In the genomic region with DNA sequence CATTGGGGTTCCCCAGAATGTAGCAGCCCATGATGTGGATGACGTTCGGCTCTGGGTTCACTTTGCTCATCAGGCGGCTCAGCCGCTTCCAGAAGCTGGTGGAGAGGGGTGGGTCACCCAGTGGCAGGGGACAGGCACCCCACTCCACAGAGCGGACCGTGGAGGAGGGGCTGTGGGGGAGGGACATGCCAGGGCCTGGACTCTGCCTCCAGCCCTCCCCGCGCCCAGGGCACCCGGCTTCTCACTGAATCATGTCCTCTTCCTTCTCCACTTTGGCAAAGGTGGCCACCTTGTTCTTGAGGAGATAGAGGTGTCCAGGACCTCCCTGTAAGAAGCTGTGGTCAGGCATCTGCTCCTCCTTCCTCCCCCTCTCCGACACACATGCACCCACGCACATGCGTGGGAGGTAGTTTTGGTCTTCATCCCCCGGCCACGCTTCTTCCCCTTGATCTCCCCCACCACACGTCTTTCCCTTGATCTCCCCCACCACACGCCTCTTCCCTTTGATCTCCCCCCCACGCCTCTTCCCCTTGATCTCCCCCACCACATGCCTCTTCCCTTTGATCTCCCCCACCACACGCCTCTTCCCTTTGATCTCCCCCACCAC, we compare ENCODE assay signal across 11 cellular contexts. TPM values are rescaled to one million over a fixed set of nuclear protein-coding genes. Genes with fewer than 3 reads are reported as not detected.
A peak's percentile ranks its signal among the peaks of the same experiment; 100 is the strongest.
DNase-seq lines count a peak whose midpoint lies in the region; ATAC-seq and TF ChIP-seq lines count a peak whose summit lies in the region.
"Had no signal": no experiment of that assay in that cellular context is flagged by ENCODE, and none has a peak within 500 bp of the region (broad histone marks: within the 10 kb centered on the region; RNA-seq: fewer than 3 reads in every experiment).

No MANE protein-coding gene starts in this region.

- peaks cover 7% of the 10 kb centered on the region for H3K27me3 Mint-ChIP-seq in endothelial cell (ENCODE audit: unreplicated experiment)

- H3K4me1 Mint-ChIP-seq in endothelial cell (ENCODE audit: unreplicated experiment), result no peaks in the 10 kb centered on the region

- DNase-seq in left cardiac atrium, result peak; percentile 15
- no peak for DNase-seq in Right ventricle myocardium inferior (ENCODE audit: missing footprints)
- DNase-seq in RWPE1 (ENCODE audit: low spot score), result no peak
- peak; percentile 6 for DNase-seq in endothelial cell (ENCODE audit: low spot score)
- peak; percentile 43 for DNase-seq in stimulated activated naive CD8-positive, alpha-beta T cell treated with anti-CD3 and anti-CD28 coated beads, Interleukin-15, Interleukin-2, amounts not matched to agents 100 U/mL and 50 U/mL, for 24 hours
- no peak for DNase-seq in DMS153 (lab: John Stamatoyannopoulos, UW)
- DNase-seq: NCI-H2107 had no signal

- intact Hi-C loops in left cardiac atrium (cut with DNase I) (no loop called here), Right ventricle myocardium inferior (cut with DNase I) (no loop called here)

- no peaks in the 10 kb centered on the region for H3K9me3 Mint-ChIP-seq in endothelial cell (ENCODE audit: unreplicated experiment)

- H3K36me3 Mint-ChIP-seq in endothelial cell (ENCODE audit: low read depth, unreplicated experiment), result no peaks in the 10 kb centered on the region

- POLR2A ChIA-PET in RWPE1 (lab: Yijun Ruan, JAX; ENCODE audit: low non-redundant PET), result interaction anchor here (0.8 kb wide), 1 partner anchor 149 kb away, joined by 4 read pairs; no protein-coding TSS in a partner anchor

- ATAC-seq in left cardiac atrium, result no peak
- no peak for ATAC-seq in Right ventricle myocardium inferior
- no peak for ATAC-seq in stimulated activated naive CD8-positive, alpha-beta T cell treated with anti-CD3 and anti-CD28 coated beads, Interleukin-15, Interleukin-2, amounts not matched to agents 100 U/mL and 50 U/mL, for 24 hours
- ATAC-seq in GM18498 (IDR thresholded peaks at IDR 0.05; ENCODE audit: unreplicated experiment), result no peak
- ATAC-seq in HG02759 (IDR thresholded peaks at IDR 0.05; ENCODE audit: unreplicated experiment), result no peak
- ATAC-seq: left lobe of liver had no signal

- no peak overlapping the region for H3K4me3 Mint-ChIP-seq in endothelial cell (ENCODE audit: unreplicated experiment)
- H3K4me3 Mint-ChIP-seq: CD14-positive monocyte had no signal

- CTCF ChIA-PET in RWPE1 (lab: Yijun Ruan, JAX), result no interaction called here

- H3K27ac ChIP-seq in RWPE1, result peak overlapping the region; percentile 31

- TF ChIP-seq CTCF in RWPE1 (conservative IDR thresholded peaks at IDR 0.05; ENCODE audit: low read depth), result no peak
- no peak for TF ChIP-seq CTCF in endothelial cell (IDR thresholded peaks at IDR 0.05; ENCODE audit: unreplicated experiment)

- no peak overlapping the region for H3K27ac Mint-ChIP-seq in endothelial cell (ENCODE audit: unreplicated experiment)

RNA-seq across cellular contexts. Expression of a gene that starts 8.9 kb away (rescaled TPM):
- total RNA-seq in left cardiac atrium (not detected), Right ventricle myocardium inferior (not detected), endothelial cell (ENCODE audit: unreplicated experiment) (0.21 TPM)

RNA-seq across cellular contexts. Expression of a gene that starts 9.1 kb away (rescaled TPM):
- total RNA-seq in left cardiac atrium, result 10 to 100 TPM; 20.5 to 25.1 TPM
- total RNA-seq in Right ventricle myocardium inferior, result 11.5 TPM
- total RNA-seq in endothelial cell (ENCODE audit: unreplicated experiment), result 43.0 TPM

RNA-seq across cellular contexts. Expression of a gene that starts 26.8 kb away (rescaled TPM):
- total RNA-seq in left cardiac atrium (1 to 10 TPM; 2.5 to 5.3 TPM), Right ventricle myocardium inferior (2.2 TPM), endothelial cell (ENCODE audit: unreplicated experiment) (0.36 TPM)

RNA-seq across cellular contexts. Expression of a gene that starts 27.1 kb away (rescaled TPM):
- total RNA-seq in left cardiac atrium (10 to 100 TPM in 1 of 2 donors, 1 to 10 TPM in 1; 8.0 to 11.7 TPM), Right ventricle myocardium inferior (6.8 TPM), endothelial cell (ENCODE audit: unreplicated experiment) (19.9 TPM)

Comparison
In these comparisons a context has a peak if more than half of its experiments do, and no peak if none do; other contexts are left out.
1. DNase-seq: peak in left cardiac atrium (single experiment), endothelial cell (single experiment) and stimulated activated naive CD8-positive, alpha-beta T cell treated with anti-CD3 and anti-CD28 coated beads, Interleukin-15, Interleukin-2, amounts not matched to agents 100 U/mL and 50 U/mL, for 24 hours (single experiment); none in Right ventricle myocardium inferior (single experiment), RWPE1 (single experiment) and DMS153 (single experiment).